Comparison of ENCODE assay signal across 1 cellular context in genomic region chr6:155495011-155495768, GRCh38.
TF ChIP-seq lines count a peak whose summit lies in the region.

No MANE protein-coding gene starts in this region.

TF ChIP-seq in HepG2, 621 proteins besides CTCF, POLR2A, EP300 and RAD21 (continued from another document):
- TF ChIP-seq FOXO4 (CRISPR knock-in tag; conservative IDR thresholded peaks at IDR 0.05) (peak; percentile 89; the same call in 1 of the 2 replicates), ZNF547 (CRISPR knock-in tag; IDR thresholded peaks at IDR 0.05) (peak; percentile 16; the same call in 1 of the 2 replicates), BRF2 (CRISPR knock-in tag; IDR thresholded peaks at IDR 0.05) (0 out of 2 replicates have a peak, but pooled peaks have one; percentile 44), KDM4B (CRISPR knock-in tag; IDR thresholded peaks at IDR 0.05) (peak; percentile 18; the same call in 1 of the 2 replicates), KLF13 (CRISPR knock-in tag; IDR thresholded peaks at IDR 0.05) (no peak), TFE3 (CRISPR knock-in tag; IDR thresholded peaks at IDR 0.05) (peak; percentile 69; the same call in 1 of the 2 replicates), ZNF883 (CRISPR knock-in tag; IDR thresholded peaks at IDR 0.05; ENCODE audit: not compliant biosample characterization) (peak; percentile 38), MIER2 (CRISPR knock-in tag; IDR thresholded peaks at IDR 0.05) (peak; percentile 35; the same call in 1 of the 2 replicates), ZNF570 (CRISPR knock-in tag; IDR thresholded peaks at IDR 0.05; ENCODE audit: borderline replicate concordance) (no peak), HIC2 (CRISPR knock-in tag; IDR thresholded peaks at IDR 0.05; ENCODE audit: low read depth) (no peak), ZNF558 (CRISPR knock-in tag; IDR thresholded peaks at IDR 0.05; ENCODE audit: borderline replicate concordance) (0 out of 2 replicates have a peak, but pooled peaks have one; percentile 71), JUNB (CRISPR knock-in tag; IDR thresholded peaks at IDR 0.05; ENCODE audit: borderline replicate concordance) (no peak), ZNF567 (CRISPR knock-in tag; IDR thresholded peaks at IDR 0.05; ENCODE audit: borderline replicate concordance) (peak; percentile 95; the same call in 1 of the 2 replicates), ZMYM4 (CRISPR knock-in tag; IDR thresholded peaks at IDR 0.05) (peak; percentile 80), ZBTB38 (CRISPR knock-in tag; IDR thresholded peaks at IDR 0.05) (peak; percentile 86), GATA4 (IDR thresholded peaks at IDR 0.05; ENCODE audit: borderline replicate concordance, low read depth) (peak; percentile 83; the same call in 1 of the 2 replicates), FOXP1 (IDR thresholded peaks at IDR 0.05) (no peak), FOXP1 (CRISPR knock-in tag; IDR thresholded peaks at IDR 0.05) (peak; percentile 73), ZNF639 (CRISPR knock-in tag; conservative IDR thresholded peaks at IDR 0.05) (no peak), ZMYM3 (CRISPR knock-in tag; IDR thresholded peaks at IDR 0.05) (peak; percentile 66; the same call in 1 of the 2 replicates), JUN (CRISPR knock-in tag; IDR thresholded peaks at IDR 0.05) (no peak), ZBTB34 (CRISPR knock-in tag; IDR thresholded peaks at IDR 0.05) (peak; percentile 38; the same call in 1 of the 2 replicates), ZNF318 (CRISPR knock-in tag; IDR thresholded peaks at IDR 0.05) (no peak), ZBTB46 (CRISPR knock-in tag; IDR thresholded peaks at IDR 0.05; ENCODE audit: borderline replicate concordance) (no peak), TCF7L2 (IDR thresholded peaks at IDR 0.05; ENCODE audit: low read depth, low read length) (0 out of 2 replicates have a peak, but pooled peaks have one; percentile 45), MIER3 (CRISPR knock-in tag; IDR thresholded peaks at IDR 0.05; ENCODE audit: borderline replicate concordance) (peak; percentile 48; the same call in 1 of the 2 replicates), RNF2 (conservative IDR thresholded peaks at IDR 0.05; ENCODE audit: low read depth) (no peak)
